ENCODE assay signal across 1 cellular context in genomic region chr10:98301664-98302319, GRCh38.
TF ChIP-seq lines count a peak whose summit lies in the region.

No MANE protein-coding gene starts in this region.

TF ChIP-seq in GM23338, 12 proteins besides CTCF, POLR2A, EP300 and RAD21 (continued from another document):
- TF ChIP-seq, protein P1, sequence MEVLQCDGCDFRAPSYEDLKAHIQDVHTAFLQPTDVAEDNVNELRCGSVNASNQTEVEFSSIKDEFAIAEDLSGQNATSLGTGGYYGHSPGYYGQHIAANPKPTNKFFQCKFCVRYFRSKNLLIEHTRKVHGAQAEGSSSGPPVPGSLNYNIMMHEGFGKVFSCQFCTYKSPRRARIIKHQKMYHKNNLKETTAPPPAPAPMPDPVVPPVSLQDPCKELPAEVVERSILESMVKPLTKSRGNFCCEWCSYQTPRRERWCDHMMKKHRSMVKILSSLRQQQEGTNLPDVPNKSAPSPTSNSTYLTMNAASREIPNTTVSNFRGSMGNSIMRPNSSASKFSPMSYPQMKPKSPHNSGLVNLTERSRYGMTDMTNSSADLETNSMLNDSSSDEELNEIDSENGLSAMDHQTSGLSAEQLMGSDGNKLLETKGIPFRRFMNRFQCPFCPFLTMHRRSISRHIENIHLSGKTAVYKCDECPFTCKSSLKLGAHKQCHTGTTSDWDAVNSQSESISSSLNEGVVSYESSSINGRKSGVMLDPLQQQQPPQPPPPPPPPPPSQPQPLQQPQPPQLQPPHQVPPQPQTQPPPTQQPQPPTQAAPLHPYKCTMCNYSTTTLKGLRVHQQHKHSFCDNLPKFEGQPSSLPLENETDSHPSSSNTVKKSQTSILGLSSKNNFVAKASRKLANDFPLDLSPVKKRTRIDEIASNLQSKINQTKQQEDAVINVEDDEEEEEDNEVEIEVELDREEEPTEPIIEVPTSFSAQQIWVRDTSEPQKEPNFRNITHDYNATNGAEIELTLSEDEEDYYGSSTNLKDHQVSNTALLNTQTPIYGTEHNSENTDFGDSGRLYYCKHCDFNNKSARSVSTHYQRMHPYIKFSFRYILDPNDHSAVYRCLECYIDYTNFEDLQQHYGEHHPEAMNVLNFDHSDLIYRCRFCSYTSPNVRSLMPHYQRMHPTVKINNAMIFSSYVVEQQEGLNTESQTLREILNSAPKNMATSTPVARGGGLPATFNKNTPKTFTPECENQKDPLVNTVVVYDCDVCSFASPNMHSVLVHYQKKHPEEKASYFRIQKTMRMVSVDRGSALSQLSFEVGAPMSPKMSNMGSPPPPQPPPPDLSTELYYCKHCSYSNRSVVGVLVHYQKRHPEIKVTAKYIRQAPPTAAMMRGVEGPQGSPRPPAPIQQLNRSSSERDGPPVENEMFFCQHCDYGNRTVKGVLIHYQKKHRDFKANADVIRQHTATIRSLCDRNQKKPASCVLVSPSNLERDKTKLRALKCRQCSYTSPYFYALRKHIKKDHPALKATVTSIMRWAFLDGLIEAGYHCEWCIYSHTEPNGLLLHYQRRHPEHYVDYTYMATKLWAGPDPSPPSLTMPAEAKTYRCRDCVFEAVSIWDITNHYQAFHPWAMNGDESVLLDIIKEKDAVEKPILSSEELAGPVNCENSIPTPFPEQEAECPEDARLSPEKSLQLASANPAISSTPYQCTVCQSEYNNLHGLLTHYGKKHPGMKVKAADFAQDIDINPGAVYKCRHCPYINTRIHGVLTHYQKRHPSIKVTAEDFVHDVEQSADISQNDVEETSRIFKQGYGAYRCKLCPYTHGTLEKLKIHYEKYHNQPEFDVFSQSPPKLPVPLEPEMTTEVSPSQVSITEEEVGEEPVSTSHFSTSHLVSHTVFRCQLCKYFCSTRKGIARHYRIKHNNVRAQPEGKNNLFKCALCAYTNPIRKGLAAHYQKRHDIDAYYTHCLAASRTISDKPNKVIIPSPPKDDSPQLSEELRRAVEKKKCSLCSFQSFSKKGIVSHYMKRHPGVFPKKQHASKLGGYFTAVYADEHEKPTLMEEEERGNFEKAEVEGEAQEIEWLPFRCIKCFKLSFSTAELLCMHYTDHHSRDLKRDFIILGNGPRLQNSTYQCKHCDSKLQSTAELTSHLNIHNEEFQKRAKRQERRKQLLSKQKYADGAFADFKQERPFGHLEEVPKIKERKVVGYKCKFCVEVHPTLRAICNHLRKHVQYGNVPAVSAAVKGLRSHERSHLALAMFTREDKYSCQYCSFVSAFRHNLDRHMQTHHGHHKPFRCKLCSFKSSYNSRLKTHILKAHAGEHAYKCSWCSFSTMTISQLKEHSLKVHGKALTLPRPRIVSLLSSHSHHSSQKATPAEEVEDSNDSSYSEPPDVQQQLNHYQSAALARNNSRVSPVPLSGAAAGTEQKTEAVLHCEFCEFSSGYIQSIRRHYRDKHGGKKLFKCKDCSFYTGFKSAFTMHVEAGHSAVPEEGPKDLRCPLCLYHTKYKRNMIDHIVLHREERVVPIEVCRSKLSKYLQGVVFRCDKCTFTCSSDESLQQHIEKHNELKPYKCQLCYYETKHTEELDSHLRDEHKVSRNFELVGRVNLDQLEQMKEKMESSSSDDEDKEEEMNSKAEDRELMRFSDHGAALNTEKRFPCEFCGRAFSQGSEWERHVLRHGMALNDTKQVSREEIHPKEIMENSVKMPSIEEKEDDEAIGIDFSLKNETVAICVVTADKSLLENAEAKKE (CRISPR knock-in tag; IDR thresholded peaks at IDR 0.05), result no peak
- TF ChIP-seq JUNB (IDR thresholded peaks at IDR 0.05; ENCODE audit: unreplicated experiment) (no peak), NANOG (IDR thresholded peaks at IDR 0.05; ENCODE audit: borderline replicate concordance) (no peak), EZH2 (IDR thresholded peaks at IDR 0.05; ENCODE audit: low read depth, unreplicated experiment) (no peak), ZNF331 (CRISPR knock-in tag; IDR thresholded peaks at IDR 0.05; ENCODE audit: low read depth) (no peak), POLR2AphosphoS5 (IDR thresholded peaks at IDR 0.05; ENCODE audit: low read depth) (no peak), ETS1 (IDR thresholded peaks at IDR 0.05) (no peak), CREB1 (CRISPR knock-in tag; IDR thresholded peaks at IDR 0.05; ENCODE audit: low read depth) (no peak)
- TF ChIP-seq, protein P2, sequence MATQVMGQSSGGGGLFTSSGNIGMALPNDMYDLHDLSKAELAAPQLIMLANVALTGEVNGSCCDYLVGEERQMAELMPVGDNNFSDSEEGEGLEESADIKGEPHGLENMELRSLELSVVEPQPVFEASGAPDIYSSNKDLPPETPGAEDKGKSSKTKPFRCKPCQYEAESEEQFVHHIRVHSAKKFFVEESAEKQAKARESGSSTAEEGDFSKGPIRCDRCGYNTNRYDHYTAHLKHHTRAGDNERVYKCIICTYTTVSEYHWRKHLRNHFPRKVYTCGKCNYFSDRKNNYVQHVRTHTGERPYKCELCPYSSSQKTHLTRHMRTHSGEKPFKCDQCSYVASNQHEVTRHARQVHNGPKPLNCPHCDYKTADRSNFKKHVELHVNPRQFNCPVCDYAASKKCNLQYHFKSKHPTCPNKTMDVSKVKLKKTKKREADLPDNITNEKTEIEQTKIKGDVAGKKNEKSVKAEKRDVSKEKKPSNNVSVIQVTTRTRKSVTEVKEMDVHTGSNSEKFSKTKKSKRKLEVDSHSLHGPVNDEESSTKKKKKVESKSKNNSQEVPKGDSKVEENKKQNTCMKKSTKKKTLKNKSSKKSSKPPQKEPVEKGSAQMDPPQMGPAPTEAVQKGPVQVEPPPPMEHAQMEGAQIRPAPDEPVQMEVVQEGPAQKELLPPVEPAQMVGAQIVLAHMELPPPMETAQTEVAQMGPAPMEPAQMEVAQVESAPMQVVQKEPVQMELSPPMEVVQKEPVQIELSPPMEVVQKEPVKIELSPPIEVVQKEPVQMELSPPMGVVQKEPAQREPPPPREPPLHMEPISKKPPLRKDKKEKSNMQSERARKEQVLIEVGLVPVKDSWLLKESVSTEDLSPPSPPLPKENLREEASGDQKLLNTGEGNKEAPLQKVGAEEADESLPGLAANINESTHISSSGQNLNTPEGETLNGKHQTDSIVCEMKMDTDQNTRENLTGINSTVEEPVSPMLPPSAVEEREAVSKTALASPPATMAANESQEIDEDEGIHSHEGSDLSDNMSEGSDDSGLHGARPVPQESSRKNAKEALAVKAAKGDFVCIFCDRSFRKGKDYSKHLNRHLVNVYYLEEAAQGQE (IDR thresholded peaks at IDR 0.05; ENCODE audit: unreplicated experiment), result no peak
